12 cellular contexts compared by ENCODE assay signal in the genomic region with DNA sequence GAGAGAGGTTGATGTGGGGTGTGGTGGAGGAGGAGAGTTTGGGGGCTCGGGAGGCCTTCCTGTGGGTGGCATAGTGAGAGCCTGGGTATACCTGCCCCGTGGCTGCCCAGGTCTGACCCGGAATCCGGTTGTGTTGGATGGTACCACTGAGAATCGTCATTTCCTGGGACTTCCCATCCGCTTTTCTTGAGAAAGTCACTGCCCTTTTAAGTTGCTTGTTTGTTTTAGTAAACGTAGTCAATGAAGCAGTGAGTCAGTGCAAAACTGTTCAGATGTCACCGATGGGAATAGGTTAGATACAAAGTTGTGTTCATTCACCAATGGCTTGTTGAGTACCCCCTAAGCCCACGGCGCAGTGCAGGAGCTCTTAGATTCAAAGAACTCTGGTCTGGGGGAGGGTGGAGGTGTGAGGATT.
DNase-seq lines count a peak whose midpoint lies in the region; ATAC-seq and TF ChIP-seq lines count a peak whose summit lies in the region.
"Had no signal": no experiment of that assay in that cellular context is flagged by ENCODE, and none has a peak within 500 bp of the region (broad histone marks: within the 10 kb centered on the region; RNA-seq: fewer than 3 reads in every experiment).

No MANE protein-coding gene starts in this region.

- DNase-seq in GM06990 (ENCODE audit: extremely low read depth, insufficient read length) (no peak), renal cortical epithelial cell (ENCODE audit: low read depth) (peak; percentile 67), germinal center (ENCODE audit: low spot score) (no peak), right cardiac atrium (no peak), NCI-H187 (lab: John Stamatoyannopoulos, UW) (no peak)
- peak in 1 of 2 donors; percentile 62 for DNase-seq in activated naive CD4-positive, alpha-beta T cell treated with anti-CD3 and anti-CD28 coated beads, Interleukin-2, amount 50 U/mL, for 72 hours (ENCODE audit: low spot score in 2 of 2)
- DNase-seq: aorta, NCI-H2029 had no signal

- no peaks in the 10 kb centered on the region for H3K9me3 Mint-ChIP-seq in T-helper 1 cell treated with Interleukin-12 subunit alpha and Interleukin-12 subunit beta and Interleukin-4 antibody, amounts not matched to agents 30 μg/mL and 1 μg/mL, for 36 hours
- H3K9me3 Mint-ChIP-seq in activated naive CD4-positive, alpha-beta T cell treated with anti-CD3 and anti-CD28 coated beads, Interleukin-2, amount 50 U/mL, for 72 hours, result no peaks in the 10 kb centered on the region
- H3K9me3 Mint-ChIP-seq: CD8-positive, alpha-beta T cell had no signal

- 88% methylated on average over 10 of the region's 10 CpGs for WGBS in right cardiac atrium

- H3K27ac ChIP-seq in right cardiac atrium (ENCODE audit: low read length), result no peak overlapping the region
- H3K27ac ChIP-seq: skin epidermis had no signal

- intact Hi-C loops in right cardiac atrium (cut with DNase I), result no loop called here

- H3K4me3 Mint-ChIP-seq in T-helper 1 cell treated with Interleukin-12 subunit alpha and Interleukin-12 subunit beta and Interleukin-4 antibody, amounts not matched to agents 30 μg/mL and 1 μg/mL, for 36 hours, result peak overlapping the region; percentile 70
- H3K4me3 Mint-ChIP-seq: CD8-positive, alpha-beta T cell had no signal

- H3K4me1 Mint-ChIP-seq in T-helper 1 cell treated with Interleukin-12 subunit alpha and Interleukin-12 subunit beta and Interleukin-4 antibody, amounts not matched to agents 30 μg/mL and 1 μg/mL, for 36 hours (ENCODE audit: low read depth), result peaks cover 58% of the 10 kb centered on the region

- no peaks in the 10 kb centered on the region for H3K27me3 ChIP-seq in GM06990 (replicated peaks; ENCODE audit: control insufficient read depth, insufficient read depth, low read length)
- H3K27me3 ChIP-seq in right cardiac atrium (ENCODE audit: control insufficient read depth, insufficient read depth), result no peaks in the 10 kb centered on the region

- H3K27me3 Mint-ChIP-seq in T-helper 1 cell treated with Interleukin-12 subunit alpha and Interleukin-12 subunit beta and Interleukin-4 antibody, amounts not matched to agents 30 μg/mL and 1 μg/mL, for 36 hours (ENCODE audit: low read depth), result no peaks in the 10 kb centered on the region

- peaks cover 9% of the 10 kb centered on the region for H3K36me3 Mint-ChIP-seq in T-helper 1 cell treated with Interleukin-12 subunit alpha and Interleukin-12 subunit beta and Interleukin-4 antibody, amounts not matched to agents 30 μg/mL and 1 μg/mL, for 36 hours (ENCODE audit: low read depth)
- H3K36me3 Mint-ChIP-seq in activated naive CD4-positive, alpha-beta T cell treated with anti-CD3 and anti-CD28 coated beads, Interleukin-2, amount 50 U/mL, for 72 hours, result no peaks in the 10 kb centered on the region

- H3K27ac Mint-ChIP-seq in T-helper 1 cell treated with Interleukin-12 subunit alpha and Interleukin-12 subunit beta and Interleukin-4 antibody, amounts not matched to agents 30 μg/mL and 1 μg/mL, for 36 hours, result peak overlapping the region; percentile 98
- peak overlapping the region; percentile 93 to 96 for H3K27ac Mint-ChIP-seq in activated naive CD4-positive, alpha-beta T cell treated with anti-CD3 and anti-CD28 coated beads, Interleukin-2, amount 50 U/mL, for 72 hours
- H3K27ac Mint-ChIP-seq: CD8-positive, alpha-beta T cell had no signal

- peak; percentile 78 to 90 for ATAC-seq in activated naive CD4-positive, alpha-beta T cell treated with anti-CD3 and anti-CD28 coated beads, Interleukin-2, amount 50 U/mL, for 72 hours
- ATAC-seq in HG03135 (IDR thresholded peaks at IDR 0.05; ENCODE audit: unreplicated experiment) (no peak), right cardiac atrium (no peak)
- ATAC-seq: CD8-positive, alpha-beta T cell had no signal

- H3K4me1 ChIP-seq in right cardiac atrium (ENCODE audit: control insufficient read depth, insufficient read depth, low read length), result no peaks in the 10 kb centered on the region

- no peak for TF ChIP-seq CTCF in GM06990 (IDR thresholded peaks at IDR 0.05; ENCODE audit: insufficient read depth, low read length, poor library complexity, severe bottlenecking)

- H3K9me3 ChIP-seq in right cardiac atrium (ENCODE audit: control insufficient read depth, low read length), result no peaks in the 10 kb centered on the region

- H3K4me3 ChIP-seq in GM06990 (replicated peaks; ENCODE audit: low read depth, low read length) (peak overlapping the region; percentile 53), right cardiac atrium (ENCODE audit: low read length) (no peak overlapping the region)
- H3K4me3 ChIP-seq: skin epidermis had no signal

- H3K36me3 ChIP-seq in GM06990 (ENCODE audit: control insufficient read depth, insufficient read depth, low read length), result no peaks in the 10 kb centered on the region; the same call in 1 of the 2 replicates

Comparison
In these comparisons a context has a peak if more than half of its experiments do, and no peak if none do; other contexts are left out.
1. ATAC-seq: peak in activated naive CD4-positive, alpha-beta T cell treated with anti-CD3 and anti-CD28 coated beads, Interleukin-2, amount 50 U/mL, for 72 hours (2 of 2); none in HG03135 (single experiment) and right cardiac atrium (0 of 2).